12 cellular contexts compared by ENCODE assay signal in genomic region chr7:106358103-106358663, GRCh38.
A peak's percentile ranks its signal among the peaks of the same experiment; 100 is the strongest.
DNase-seq lines count a peak whose midpoint lies in the region; ATAC-seq, FAIRE-seq and TF ChIP-seq lines count a peak whose summit lies in the region.
"Had no signal": no experiment of that assay in that cellular context is flagged by ENCODE, and none has a peak within 500 bp of the region (broad histone marks: within the 10 kb centered on the region; RNA-seq: fewer than 3 reads in every experiment).

No MANE protein-coding gene starts in this region.

- H3K36me3 ChIP-seq in uterus (no peaks in the 10 kb centered on the region), tibial artery (no peaks in the 10 kb centered on the region)

- H3K27ac ChIP-seq in uterus: no peak overlapping the region
- peak overlapping the region in 1 of 2 donors; percentile 20 for H3K27ac ChIP-seq in tibial artery

- H3K4me3 ChIP-seq in uterus (no peak overlapping the region), tibial artery (no peak overlapping the region)

- H3K9me3 ChIP-seq in uterus: no peaks in the 10 kb centered on the region
- H3K9me3 ChIP-seq in tibial artery: no peaks in the 10 kb centered on the region

- H3K4me1 ChIP-seq in uterus (no peaks in the 10 kb centered on the region), tibial artery (peaks cover 0 to 14% (median 4%) of the 10 kb centered on the region in 4 donors)

- TF ChIP-seq CTCF in uterus (IDR thresholded peaks at IDR 0.05) (no peak), tibial artery (IDR thresholded peaks at IDR 0.05) (no peak)

- TF ChIP-seq POLR2A in GM12891 (IDR thresholded peaks at IDR 0.05; ENCODE audit: low read depth, low read length) (no peak), uterus (IDR thresholded peaks at IDR 0.05) (no peak)

- FAIRE-seq in GM12891 (lab: Jason Lieb, UNC): peak; percentile 23

- intact Hi-C loops in left ventricle myocardium superior (cut with micrococcal nuclease): no loop called here
- intact Hi-C loops in uterus (cut with DNase I; ENCODE audit: low total_unique reads): no loop called here
- intact Hi-C loops in tibial artery (cut with DNase I; ENCODE audit: low total_unique reads): no loop called here

- DNase-seq in GM12891 (ENCODE audit: insufficient read length, low spot score) (no peak), NCI-H226 (peak; percentile 61), left ventricle myocardium superior (no peak), uterus (no peak), Kasumi-1 (lab: John Stamatoyannopoulos, UW) (no peak), tibial artery (no peak)
- no peak for DNase-seq in activated CD4-positive, alpha-beta T cell treated with anti-CD3 and anti-CD28 coated beads, Interleukin-2, amount 50 U/mL, for 1 hour
- DNase-seq: activated CD4-positive, alpha-beta T cell treated with anti-CD3 and anti-CD28 coated beads, Interleukin-2, amount 10 ng/mL, durations not matched to agents 24 days and 14 days; caudate nucleus; DMS79 treated with DMSO at 0.1 percent for 48 hours; stimulated activated naive B cell treated with anti-CD40 and anti-IgM and Interleukin-4, amounts not matched to agents 10 μg/mL and 1 μg/mL and 100 μg/mL, for 72 hours had no signal

- ATAC-seq in GM21619 (IDR thresholded peaks at IDR 0.05; ENCODE audit: unreplicated experiment) (peak; percentile 91), left ventricle myocardium superior (peak; percentile 35)

- H3K27me3 ChIP-seq in uterus: no peaks in the 10 kb centered on the region
- no peaks in the 10 kb centered on the region for H3K27me3 ChIP-seq in tibial artery

TF ChIP-seq in GM12891, 5 proteins besides CTCF, POLR2A, EP300 and RAD21:
- TF ChIP-seq SPI1 (IDR thresholded peaks at IDR 0.05; ENCODE audit: low read depth, low read length) (no peak), TAF1 (IDR thresholded peaks at IDR 0.05; ENCODE audit: low read depth, low read length) (no peak), POU2F2 (IDR thresholded peaks at IDR 0.05; ENCODE audit: low read depth, low read length) (no peak), PAX5 (IDR thresholded peaks at IDR 0.05; ENCODE audit: insufficient read depth, low read length, severe bottlenecking) (no peak), POLR2AphosphoS5 (IDR thresholded peaks at IDR 0.05; ENCODE audit: low read depth, low read length) (no peak)
